ENCODE assay signal across 20 cellular contexts in the genomic region with DNA sequence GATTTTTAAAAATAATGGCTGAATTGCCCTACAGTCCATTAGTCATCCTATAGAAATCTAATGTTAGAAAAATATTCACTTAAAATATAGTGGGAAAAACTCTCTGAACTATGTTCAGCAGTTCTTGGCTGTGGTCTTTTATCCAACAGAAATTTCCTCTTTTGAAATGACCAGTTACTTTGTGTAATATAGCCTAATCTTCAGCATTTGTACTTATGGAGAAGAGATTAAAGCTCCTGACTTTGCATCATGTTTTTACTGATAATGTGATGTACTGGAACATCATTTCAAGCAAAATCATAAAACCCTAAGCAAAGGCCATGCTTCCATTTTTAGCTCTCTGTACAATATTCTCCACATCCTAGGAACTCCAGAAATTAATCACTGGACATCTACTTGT.
DNase-seq lines count a peak whose midpoint lies in the region; ATAC-seq, FAIRE-seq and TF ChIP-seq lines count a peak whose summit lies in the region.
"Had no signal": no experiment of that assay in that cellular context is flagged by ENCODE, and none has a peak within 500 bp of the region (broad histone marks: within the 10 kb centered on the region; RNA-seq: fewer than 3 reads in every experiment).

No MANE protein-coding gene starts in this region.

- H2AFZ ChIP-seq in GM23248 (no peak overlapping the region), astrocyte (ENCODE audit: low read depth, low read length) (no peak overlapping the region), mesenchymal stem cell (ENCODE audit: low read depth, low read length) (no peak overlapping the region)

- H3K4me1 Mint-ChIP-seq in astrocyte (ENCODE audit: low read depth, unreplicated experiment), result peaks cover 11% of the 10 kb centered on the region
- peaks cover 9% of the 10 kb centered on the region for H3K4me1 Mint-ChIP-seq in stimulated activated effector memory CD8-positive, alpha-beta T cell treated with anti-CD3 and anti-CD28 coated beads, Interleukin-12 subunit alpha, Interleukin-12 subunit beta, amount 100 ng/mL, for 72 hours
- H3K4me1 Mint-ChIP-seq: B cell, IgD-negative memory B cell had no signal

- no peak for TF ChIP-seq CTCF in astrocyte (IDR thresholded peaks at IDR 0.05; ENCODE audit: insufficient read depth, low read depth, low read length)
- no peak for TF ChIP-seq CTCF in fibroblast of pulmonary artery (IDR thresholded peaks at IDR 0.05; ENCODE audit: low read length, missing control alignments)
- no peak for TF ChIP-seq CTCF in tibial artery (IDR thresholded peaks at IDR 0.05)

- H3K27me3 ChIP-seq in GM23248 (replicated peaks; ENCODE audit: insufficient read depth) (no peaks in the 10 kb centered on the region), astrocyte (ENCODE audit: insufficient read depth, low read length) (no peaks in the 10 kb centered on the region), tibial artery (no peaks in the 10 kb centered on the region), mesenchymal stem cell (ENCODE audit: control insufficient read depth in 1 of 2, insufficient read depth in 1 of 2, low read length in 2 of 2) (no peaks in the 10 kb centered on the region)
- H3K27me3 ChIP-seq: BLaER1 treated with 17β-estradiol and CSF1 and Interleukin-3, amounts not matched to agents 10 nM and 100 nM had no signal

- no peaks in the 10 kb centered on the region for H3K36me3 ChIP-seq in GM23248 (ENCODE audit: low read depth)
- H3K36me3 ChIP-seq in astrocyte (ENCODE audit: insufficient read depth, low read length), result no peaks in the 10 kb centered on the region
- H3K36me3 ChIP-seq in tibial artery, result no peaks in the 10 kb centered on the region
- H3K36me3 ChIP-seq in mesenchymal stem cell (ENCODE audit: control insufficient read depth in 1 of 2, insufficient read depth in 2 of 2, low read depth in 1 of 2, low read length in 2 of 2), result no peaks in the 10 kb centered on the region
- H3K36me3 ChIP-seq: BLaER1 treated with 17β-estradiol and CSF1 and Interleukin-3, amounts not matched to agents 10 nM and 100 nM had no signal

- H3K27ac ChIP-seq in GM23248 (no peak overlapping the region), astrocyte (ENCODE audit: low read depth, low read length) (no peak overlapping the region), tibial artery (no peak overlapping the region), mesenchymal stem cell (ENCODE audit: low read length, poor library complexity, severe bottlenecking) (no peak overlapping the region)
- H3K27ac ChIP-seq: BLaER1 treated with 17β-estradiol and CSF1 and Interleukin-3, amounts not matched to agents 10 nM and 100 nM had no signal

- no peak overlapping the region for H2BK12ac ChIP-seq in mesenchymal stem cell (ENCODE audit: low read length in 2 of 2)

- H3K9me2 ChIP-seq in GM23248 (ENCODE audit: insufficient read depth), result no peaks in the 10 kb centered on the region

- no peaks in the 10 kb centered on the region for H3K27me3 Mint-ChIP-seq in astrocyte (ENCODE audit: low read depth, unreplicated experiment)
- H3K27me3 Mint-ChIP-seq: B cell, IgD-negative memory B cell had no signal

- H3K9me3 Mint-ChIP-seq in astrocyte (ENCODE audit: unreplicated experiment), result peaks cover 4% of the 10 kb centered on the region
- no peaks in the 10 kb centered on the region for H3K9me3 Mint-ChIP-seq in stimulated activated effector memory CD8-positive, alpha-beta T cell treated with anti-CD3 and anti-CD28 coated beads, Interleukin-12 subunit alpha, Interleukin-12 subunit beta, amount 100 ng/mL, for 72 hours
- H3K9me3 Mint-ChIP-seq: CD8-positive, alpha-beta T cell; IgD-negative memory B cell had no signal

- H3K4me3 Mint-ChIP-seq in astrocyte (ENCODE audit: unreplicated experiment), result no peak overlapping the region
- H3K4me3 Mint-ChIP-seq in stimulated activated effector memory CD8-positive, alpha-beta T cell treated with anti-CD3 and anti-CD28 coated beads, Interleukin-12 subunit alpha, Interleukin-12 subunit beta, amount 100 ng/mL, for 72 hours, result no peak overlapping the region
- H3K4me3 Mint-ChIP-seq: B cell; CD8-positive, alpha-beta T cell; H9; IgD-negative memory B cell had no signal

- FAIRE-seq in astrocyte (lab: Jason Lieb, UNC), result no peak
- FAIRE-seq: G401.6, GM12891, H1, HepG2 had no signal

- H3K4me1 ChIP-seq in GM23248 (ENCODE audit: insufficient read depth) (peaks cover 8% of the 10 kb centered on the region; the same call in 1 of the 2 replicates), astrocyte (ENCODE audit: insufficient read depth, low read length) (peaks cover 4% of the 10 kb centered on the region), tibial artery (peaks cover 0 to 9% (median 0%) of the 10 kb centered on the region in 4 donors), mesenchymal stem cell (ENCODE audit: control insufficient read depth, insufficient read depth, low read depth, low read length) (peaks cover 3% of the 10 kb centered on the region)
- H3K4me1 ChIP-seq: BLaER1 treated with 17β-estradiol and CSF1 and Interleukin-3, amounts not matched to agents 10 nM and 100 nM had no signal

- ATAC-seq in stimulated activated effector memory CD8-positive, alpha-beta T cell treated with anti-CD3 and anti-CD28 coated beads, Interleukin-12 subunit alpha, Interleukin-12 subunit beta, amount 100 ng/mL, for 72 hours, result no peak
- ATAC-seq: CD8-positive, alpha-beta T cell; HepG2 had no signal

- H4K8ac ChIP-seq in mesenchymal stem cell (ENCODE audit: low read length), result no peak overlapping the region

- H2BK120ac ChIP-seq in mesenchymal stem cell (ENCODE audit: low read depth, low read length), result no peak overlapping the region

- H3K9me3 ChIP-seq in GM23248 (ENCODE audit: low read depth), result no peaks in the 10 kb centered on the region
- no peaks in the 10 kb centered on the region for H3K9me3 ChIP-seq in astrocyte (ENCODE audit: insufficient read depth, low read depth, low read length)
- no peaks in the 10 kb centered on the region for H3K9me3 ChIP-seq in tibial artery
- H3K9me3 ChIP-seq in mesenchymal stem cell (ENCODE audit: control insufficient read depth, low read length), result no peaks in the 10 kb centered on the region

- no peak overlapping the region for H3K4me2 ChIP-seq in GM23248 (ENCODE audit: unreplicated experiment)
- H3K4me2 ChIP-seq in astrocyte (ENCODE audit: low read length), result no peak overlapping the region
- no peak overlapping the region for H3K4me2 ChIP-seq in mesenchymal stem cell (ENCODE audit: low read length, poor library complexity, severe bottlenecking)
- H3K4me2 ChIP-seq: BLaER1 treated with 17β-estradiol and CSF1 and Interleukin-3, amounts not matched to agents 10 nM and 100 nM had no signal

- no peak overlapping the region for H2BK5ac ChIP-seq in mesenchymal stem cell (ENCODE audit: low read depth, low read length, poor library complexity, severe bottlenecking)

- peaks cover 8% of the 10 kb centered on the region for H3K36me3 Mint-ChIP-seq in astrocyte (ENCODE audit: low read depth, unreplicated experiment)
- no peaks in the 10 kb centered on the region for H3K36me3 Mint-ChIP-seq in stimulated activated effector memory CD8-positive, alpha-beta T cell treated with anti-CD3 and anti-CD28 coated beads, Interleukin-12 subunit alpha, Interleukin-12 subunit beta, amount 100 ng/mL, for 72 hours

- no peak overlapping the region for H2BK15ac ChIP-seq in mesenchymal stem cell (ENCODE audit: low read depth, poor library complexity, severe bottlenecking)

- DNase-seq in GM23248 (peak; percentile 2), astrocyte (ENCODE audit: low read depth) (peak; percentile 7), fibroblast of pulmonary artery (ENCODE audit: low read depth) (peak; percentile 40), hypothalamus (lab: John Stamatoyannopoulos, UW) (no peak), tibial artery (no peak), mesenchymal stem cell (no peak)
- no peak for DNase-seq in stimulated activated effector memory CD8-positive, alpha-beta T cell treated with anti-CD3 and anti-CD28 coated beads, Interleukin-12 subunit alpha, Interleukin-12 subunit beta, amount 100 ng/mL, for 72 hours (ENCODE audit: low spot score in 2 of 2)
- DNase-seq: Calu3; CD8-positive, alpha-beta T cell; DMS 273 treated with DMSO at 0.1 percent for 48 hours; DMS53; DND-41; H9 had no signal

- H3K14ac ChIP-seq in mesenchymal stem cell (ENCODE audit: low read length in 2 of 2), result no peak overlapping the region

- H3F3A ChIP-seq in GM23248 (ENCODE audit: insufficient read depth), result no peaks in the 10 kb centered on the region

- intact Hi-C loops in tibial artery (cut with DNase I; ENCODE audit: low total_unique reads), result no loop called here

- in situ Hi-C loops in GM23248 (cut with MboI), result no loop called here

- H2AK5ac ChIP-seq in mesenchymal stem cell (ENCODE audit: low read length, severe bottlenecking), result no peak overlapping the region

- no peak overlapping the region for H3K9ac ChIP-seq in GM23248
- no peak overlapping the region for H3K9ac ChIP-seq in astrocyte (ENCODE audit: low read length)
- H3K9ac ChIP-seq in mesenchymal stem cell (ENCODE audit: low read length), result no peak overlapping the region
- H3K9ac ChIP-seq: BLaER1 treated with 17β-estradiol and CSF1 and Interleukin-3, amounts not matched to agents 10 nM and 100 nM had no signal

- no peak overlapping the region for H4K91ac ChIP-seq in mesenchymal stem cell (ENCODE audit: low read length)

- no peaks in the 10 kb centered on the region for H3K79me2 ChIP-seq in GM23248 (ENCODE audit: insufficient read depth)
- H3K79me2 ChIP-seq in astrocyte (ENCODE audit: insufficient read depth, low read length), result no peaks in the 10 kb centered on the region

- no peak overlapping the region for H3K18ac ChIP-seq in mesenchymal stem cell (ENCODE audit: low read depth in 1 of 2, low read length in 2 of 2)

- H3K27ac Mint-ChIP-seq in astrocyte (ENCODE audit: unreplicated experiment), result no peak overlapping the region
- peak overlapping the region; percentile 69 for H3K27ac Mint-ChIP-seq in stimulated activated effector memory CD8-positive, alpha-beta T cell treated with anti-CD3 and anti-CD28 coated beads, Interleukin-12 subunit alpha, Interleukin-12 subunit beta, amount 100 ng/mL, for 72 hours
- H3K27ac Mint-ChIP-seq: B cell; CD8-positive, alpha-beta T cell; IgD-negative memory B cell had no signal

- no peaks in the 10 kb centered on the region for H4K20me1 ChIP-seq in GM23248 (ENCODE audit: insufficient read depth)
- no peaks in the 10 kb centered on the region for H4K20me1 ChIP-seq in astrocyte (ENCODE audit: insufficient read depth, low read length)
- H4K20me1 ChIP-seq: BLaER1 treated with 17β-estradiol and CSF1 and Interleukin-3, amounts not matched to agents 10 nM and 100 nM had no signal

- H3K79me1 ChIP-seq in mesenchymal stem cell (replicated peaks; ENCODE audit: low read length, poor library complexity, severe bottlenecking), result no peaks in the 10 kb centered on the region

- H3K4me3 ChIP-seq in GM23248, result no peak overlapping the region
- H3K4me3 ChIP-seq in astrocyte (ENCODE audit: insufficient read depth, low read depth, low read length), result no peak overlapping the region
- H3K4me3 ChIP-seq in fibroblast of pulmonary artery (replicated peaks; ENCODE audit: low read depth, low read length), result no peak overlapping the region
- no peak overlapping the region for H3K4me3 ChIP-seq in tibial artery
- no peak overlapping the region for H3K4me3 ChIP-seq in mesenchymal stem cell (ENCODE audit: insufficient read depth in 1 of 2, low read depth in 1 of 2, low read length in 2 of 2)
- H3K4me3 ChIP-seq: BLaER1 treated with 17β-estradiol and CSF1 and Interleukin-3, amounts not matched to agents 10 nM and 100 nM had no signal

- no peak overlapping the region for H3K23ac ChIP-seq in mesenchymal stem cell (ENCODE audit: low read length in 2 of 2)

- no peak overlapping the region for H3K4ac ChIP-seq in mesenchymal stem cell (ENCODE audit: low read depth in 1 of 2, low read length in 2 of 2)

Comparison
In these comparisons a context has a peak if more than half of its experiments do, and no peak if none do; other contexts are left out.
1. DNase-seq: peak in GM23248 (single experiment), astrocyte (single experiment) and fibroblast of pulmonary artery (single experiment); none in stimulated activated effector memory CD8-positive, alpha-beta T cell treated with anti-CD3 and anti-CD28 coated beads, Interleukin-12 subunit alpha, Interleukin-12 subunit beta, amount 100 ng/mL, for 72 hours (0 of 2), hypothalamus (0 of 51), tibial artery (0 of 2) and mesenchymal stem cell (single experiment).